In genomic region chr1:183635606-183636333, GRCh38 we compare ENCODE assay signal across 8 cellular contexts. TPM values are rescaled to one million over a fixed set of nuclear protein-coding genes. Genes with fewer than 3 reads are reported as not detected.
DNase-seq lines count a peak whose midpoint lies in the region; ATAC-seq and TF ChIP-seq lines count a peak whose summit lies in the region.

ARPC5 (minus strand) TSS chr1:183635783; CDS start chr1:183635659, 124 bp downstream.

- peak within 1 kb of the TSS; percentile 99 for H3K4me3 Mint-ChIP-seq in chondrocyte (ENCODE audit: unreplicated experiment)

- TF ChIP-seq CTCF in AG10803 (conservative IDR thresholded peaks at IDR 0.05; ENCODE audit: low read length) = no peak
- no peak for TF ChIP-seq CTCF in chondrocyte (IDR thresholded peaks at IDR 0.05)
- TF ChIP-seq CTCF in kidney epithelial cell (IDR thresholded peaks at IDR 0.05; ENCODE audit: insufficient read depth, low read length, poor library complexity, severe bottlenecking) = no peak

- H3K9me3 Mint-ChIP-seq in chondrocyte (ENCODE audit: low read depth) = no peaks in the 10 kb centered on the region

- no peaks in the 10 kb centered on the region for H3K27me3 ChIP-seq in kidney epithelial cell (ENCODE audit: control insufficient read depth, insufficient read depth, low read length)

- peak; percentile 98 for DNase-seq in AG10803 (ENCODE audit: low read depth)
- DNase-seq in NCI-H510A treated with DMSO at 0.1 percent for 48 hours (lab: John Stamatoyannopoulos, UW) = peak; percentile 90
- peak; percentile 95 to 97 for DNase-seq in activated CD4-positive, alpha-beta T cell treated with anti-CD3 and anti-CD28 coated beads for 24 hours (ENCODE audit: low read depth in 2 of 2)
- DNase-seq in chondrocyte (ENCODE audit: low spot score) = peak; percentile 99
- peak; percentile 80 for DNase-seq in kidney epithelial cell (ENCODE audit: low read depth)
- DNase-seq in stimulated activated CD4-positive, alpha-beta T cell treated with anti-CD3 and anti-CD28 coated beads, Interleukin-15, amount 100 ng/mL, for 48 hours (ENCODE audit: low read depth in 2 of 2) = peak; percentile 95 to 97

- ATAC-seq in HG03432 (IDR thresholded peaks at IDR 0.05; ENCODE audit: unreplicated experiment) = peak; percentile 90

- H3K4me3 ChIP-seq in AG10803 (ENCODE audit: low read length) (peak within 1 kb of the TSS; percentile 83), kidney epithelial cell (ENCODE audit: low read depth, low read length) (peak within 1 kb of the TSS; percentile 69)

- H3K27me3 Mint-ChIP-seq in chondrocyte (ENCODE audit: low read depth) = no peaks in the 10 kb centered on the region

- peaks cover 42% of the 10 kb centered on the region for H3K4me1 Mint-ChIP-seq in chondrocyte (ENCODE audit: low read depth)

- H3K36me3 Mint-ChIP-seq in chondrocyte (ENCODE audit: low read depth) = peaks cover 8% of the 10 kb centered on the region

- TF ChIP-seq POLR2A in GM19099 (IDR thresholded peaks at IDR 0.05; ENCODE audit: extremely low read depth, insufficient read length, low read depth) = peak; percentile 94

- no peaks in the 10 kb centered on the region for H3K36me3 ChIP-seq in kidney epithelial cell (ENCODE audit: control insufficient read depth, insufficient read depth, low read length)

- H3K27ac Mint-ChIP-seq in chondrocyte (ENCODE audit: unreplicated experiment) = peak within 1 kb of the TSS; percentile 100

RNA-seq across cellular contexts. Expression of gene ARPC5, which starts in this region (rescaled TPM):
- total RNA-seq in chondrocyte (144 to 193 TPM (median 192 TPM) in 3 replicates), kidney epithelial cell (140 and 163 TPM in 2 replicates)

Comparison
In these comparisons a context has a peak if more than half of its experiments do, and no peak if none do; other contexts are left out.
1. Peak in every context shown above with its lines: DNase-seq, ATAC-seq and H3K4me3 ChIP-seq.